In genomic region chr15:55498109-55498938, GRCh38 we compare ENCODE assay signal across 8 cellular contexts. TPM values are rescaled to one million over a fixed set of nuclear protein-coding genes. Genes with fewer than 3 reads are reported as not detected.
DNase-seq lines count a peak whose midpoint lies in the region; ATAC-seq and TF ChIP-seq lines count a peak whose summit lies in the region.
"Not testable (repeated sequence)": the region's sequence is repeated elsewhere in the genome, so short reads cannot be mapped to it uniquely, and the experiment has no call there.

No MANE protein-coding gene starts in this region.

- H2AFZ ChIP-seq in osteoblast (ENCODE audit: low read length): peak overlapping the region; percentile 91

- H3K27ac ChIP-seq in osteoblast (ENCODE audit: low read depth, low read length): peak overlapping the region; percentile 33
- not testable (repeated sequence) for H3K27ac ChIP-seq in suprapubic skin

- not testable (repeated sequence) for H3K9me3 ChIP-seq in osteoblast (ENCODE audit: low read depth, low read length); suprapubic skin

- not testable (repeated sequence) for TF ChIP-seq CTCF in GM06990 (IDR thresholded peaks at IDR 0.05; ENCODE audit: insufficient read depth, low read length, poor library complexity, severe bottlenecking); HFFc6 (IDR thresholded peaks at IDR 0.05); osteoblast (IDR thresholded peaks at IDR 0.05; ENCODE audit: extremely low read depth, low read depth, low read length); suprapubic skin (IDR thresholded peaks at IDR 0.05)

- H3K4me1 Mint-ChIP-seq in HFFc6 (ENCODE audit: low read depth): not testable (repeated sequence)

- TF ChIP-seq POLR2A in suprapubic skin (IDR thresholded peaks at IDR 0.05): not testable (repeated sequence)

- H3K4me2 ChIP-seq in osteoblast (ENCODE audit: insufficient read depth, low read length): peak overlapping the region; percentile 86

- H3K27ac Mint-ChIP-seq in HFFc6: peak overlapping the region; percentile 76
- H3K27ac Mint-ChIP-seq in activated naive CD4-positive, alpha-beta T cell treated with anti-CD3 and anti-CD28 coated beads, Interleukin-2, amount 50 U/mL, for 72 hours: peak overlapping the region; percentile 22 to 81

- H3K9me3 Mint-ChIP-seq in HFFc6; activated naive CD4-positive, alpha-beta T cell treated with anti-CD3 and anti-CD28 coated beads, Interleukin-2, amount 50 U/mL, for 72 hours: not testable (repeated sequence)

- H3K4me3 Mint-ChIP-seq in HFFc6: peak overlapping the region; percentile 95

- H3K4me1 ChIP-seq in osteoblast (ENCODE audit: insufficient read depth, low read length); suprapubic skin: not testable (repeated sequence)

- not testable (repeated sequence) for H3K27me3 Mint-ChIP-seq in HFFc6 (ENCODE audit: insufficient read depth)

- not testable (repeated sequence) for H4K20me1 ChIP-seq in osteoblast (ENCODE audit: insufficient read depth, low read length)

- H3K79me2 ChIP-seq in osteoblast (ENCODE audit: insufficient read depth, low read length): not testable (repeated sequence)

- not testable (repeated sequence) for TF ChIP-seq EP300 in suprapubic skin (IDR thresholded peaks at IDR 0.05)

- H3K36me3 Mint-ChIP-seq in HFFc6 (ENCODE audit: low read depth); activated naive CD4-positive, alpha-beta T cell treated with anti-CD3 and anti-CD28 coated beads, Interleukin-2, amount 50 U/mL, for 72 hours: not testable (repeated sequence)

- peak; percentile 87 for DNase-seq in GM06990 (ENCODE audit: extremely low read depth, insufficient read length)
- DNase-seq in HFFc6: peak; percentile 78
- DNase-seq in MV-4-11 (lab: John Stamatoyannopoulos, UW): peak; percentile 80
- peak; percentile 63 to 79 for DNase-seq in activated naive CD4-positive, alpha-beta T cell treated with anti-CD3 and anti-CD28 coated beads, Interleukin-2, amount 50 U/mL, for 72 hours (ENCODE audit: low spot score in 2 of 2)
- peak; percentile 60 to 93 (median 85) for DNase-seq in head of caudate nucleus
- peak; percentile 92 for DNase-seq in osteoblast (ENCODE audit: insufficient read length, low spot score, missing footprints)
- DNase-seq in suprapubic skin (ENCODE audit: low spot score in 2 of 2): peak; percentile 82 to 87

- H3K27me3 ChIP-seq in GM06990 (replicated peaks; ENCODE audit: control insufficient read depth, insufficient read depth, low read length); osteoblast (ENCODE audit: insufficient read depth, low read length); suprapubic skin: not testable (repeated sequence)

- peak; percentile 99 for ATAC-seq in SK-N-SH treated with all-trans-retinoic acid at 6 μM for 48 hours
- ATAC-seq in activated naive CD4-positive, alpha-beta T cell treated with anti-CD3 and anti-CD28 coated beads, Interleukin-2, amount 50 U/mL, for 72 hours: peak; percentile 95 to 99

- intact Hi-C loops in head of caudate nucleus (cut with DNase I): not testable (repeated sequence)

- WGBS in suprapubic skin: 12% methylated on average over 41 of the region's 55 CpGs

- H3K36me3 ChIP-seq in GM06990 (ENCODE audit: control insufficient read depth, insufficient read depth, low read length); osteoblast (ENCODE audit: insufficient read depth, low read length); suprapubic skin: not testable (repeated sequence)

- H3K4me3 ChIP-seq in GM06990 (replicated peaks; ENCODE audit: low read depth, low read length): peak overlapping the region; percentile 72
- peak overlapping the region; percentile 82 for H3K4me3 ChIP-seq in osteoblast (ENCODE audit: insufficient read depth, low read length)
- H3K4me3 ChIP-seq in suprapubic skin: peak overlapping the region; percentile 62

TF ChIP-seq in SK-N-SH treated with all-trans-retinoic acid at 6 μM for 48 hours, 23 proteins besides CTCF, POLR2A, EP300 and RAD21:
- 0 out of 2 replicates have a peak, but pooled peaks have one; percentile 31 for TF ChIP-seq ZFP3 (CRISPR knock-in tag; IDR thresholded peaks at IDR 0.05)

RNA-seq across cellular contexts. Expression of gene DNAAF4, which starts 9.7 kb away (rescaled TPM):
- 1 to 10 TPM in 4 of 6 experiments, under 1 TPM in 2; 0.62 to 1.7 (median 1.3) TPM for total RNA-seq in HFFc6 (2021; fragmentation: NEBNext Ultra II Directional; extraction: Animal tissue kit (Norgen Biotek cat#: 25700))
- total RNA-seq in activated naive CD4-positive, alpha-beta T cell treated with anti-CD3 and anti-CD28 coated beads, Interleukin-2, amount 50 U/mL, for 72 hours: under 1 TPM in 1 of 2 donors, not detected in 1; 0.21 TPM
- total RNA-seq in osteoblast: 2.9 and 5.1 TPM in 2 replicates
- total RNA-seq in suprapubic skin: 1 to 10 TPM in 2 of 4 donors, under 1 TPM in 2; 0.55 to 1.1 (median 0.87) TPM
